19 cellular contexts compared by ENCODE assay signal in genomic region chr3:13559751-13560540, GRCh38. TPM values are rescaled to one million over a fixed set of nuclear protein-coding genes. Genes with fewer than 3 reads are reported as not detected.
A peak's percentile ranks its signal among the peaks of the same experiment; 100 is the strongest.
DNase-seq lines count a peak whose midpoint lies in the region; ATAC-seq and TF ChIP-seq lines count a peak whose summit lies in the region.
"Had no signal": no experiment of that assay in that cellular context is flagged by ENCODE, and none has a peak within 500 bp of the region (broad histone marks: within the 10 kb centered on the region; RNA-seq: fewer than 3 reads in every experiment).

No MANE protein-coding gene starts in this region.

- H3K9me3 ChIP-seq in HEK293 (ENCODE audit: control insufficient read depth, insufficient read depth, low read depth, low read length) (no peaks in the 10 kb centered on the region), sigmoid colon (no peaks in the 10 kb centered on the region)

- TF ChIP-seq EP300 in sigmoid colon (IDR thresholded peaks at IDR 0.05): no peak

- no peak overlapping the region for H3K27ac ChIP-seq in HEK293 (ENCODE audit: extremely low read depth, low read depth, low read length)
- H3K27ac ChIP-seq in sigmoid colon: peak overlapping the region in 1 of 4 donors; percentile 49
- H3K27ac ChIP-seq: parathyroid adenoma had no signal

- no peak overlapping the region for H3K4me3 Mint-ChIP-seq in natural killer cell treated with Interleukin-12 subunit alpha and Interleukin-12 subunit beta and Interleukin-15 and Interleukin-18, amount 100 ng/mL, for 72 hours
- H3K4me3 Mint-ChIP-seq: activated CD4-positive, alpha-beta T cell treated with anti-CD3 and anti-CD28 coated beads, Interleukin-2, amount 10 ng/mL, durations not matched to agents 24 days and 14 days; activated naive CD4-positive, alpha-beta T cell treated with anti-CD3 and anti-CD28 coated beads, Interleukin-2, amount 50 U/mL, for 24 hours; central memory CD8-positive, alpha-beta T cell; effector memory CD8-positive, alpha-beta T cell had no signal

- no peaks in the 10 kb centered on the region for H3K36me3 ChIP-seq in HEK293 (ENCODE audit: control insufficient read depth in 2 of 2, insufficient read depth in 1 of 2, low read length in 2 of 2)
- no peaks in the 10 kb centered on the region for H3K36me3 ChIP-seq in sigmoid colon

- no peaks in the 10 kb centered on the region for H3K4me1 ChIP-seq in HEK293 (ENCODE audit: control insufficient read depth, insufficient read depth, low read length)
- no peaks in the 10 kb centered on the region for H3K4me1 ChIP-seq in sigmoid colon
- H3K4me1 ChIP-seq: parathyroid adenoma had no signal

- WGBS in sigmoid colon, 2 donors: 38 to 59% methylated on average over 12 of the region's 12 CpGs

- peak; percentile 32 to 90 for ATAC-seq in left cardiac atrium
- ATAC-seq in HG03457 (IDR thresholded peaks at IDR 0.05; ENCODE audit: unreplicated experiment): no peak
- ATAC-seq in GM21447 (IDR thresholded peaks at IDR 0.05; ENCODE audit: unreplicated experiment): no peak
- ATAC-seq in natural killer cell treated with Interleukin-12 subunit alpha and Interleukin-12 subunit beta and Interleukin-15 and Interleukin-18, amount 100 ng/mL, for 72 hours: no peak
- ATAC-seq: effector memory CD8-positive, alpha-beta T cell had no signal

- POLR2A ChIA-PET in HEK293 (lab: Yijun Ruan, JAX): no interaction called here

- CTCF ChIA-PET in HEK293 (lab: Yijun Ruan, JAX): interaction anchor here (0.6 to 1.9 kb wide), 8 partner anchors 32 to 672 kb away, joined by 3 to 8 read pairs (median 3); no protein-coding TSS in a partner anchor

- H3K4me3 ChIP-seq in HEK293 (ENCODE audit: low read depth, low read length): no peak overlapping the region
- no peak overlapping the region for H3K4me3 ChIP-seq in sigmoid colon

- H3K27me3 Mint-ChIP-seq in natural killer cell treated with Interleukin-12 subunit alpha and Interleukin-12 subunit beta and Interleukin-15 and Interleukin-18, amount 100 ng/mL, for 72 hours: peaks cover 11 to 32% of the 10 kb centered on the region in 2 donors
- H3K27me3 Mint-ChIP-seq: activated naive CD4-positive, alpha-beta T cell treated with anti-CD3 and anti-CD28 coated beads, Interleukin-2, amount 50 U/mL, for 24 hours had no signal

- H3K9me3 Mint-ChIP-seq in natural killer cell treated with Interleukin-12 subunit alpha and Interleukin-12 subunit beta and Interleukin-15 and Interleukin-18, amount 100 ng/mL, for 72 hours: no peaks in the 10 kb centered on the region
- H3K9me3 Mint-ChIP-seq: activated CD4-positive, alpha-beta T cell treated with anti-CD3 and anti-CD28 coated beads, Interleukin-2, amount 10 ng/mL, durations not matched to agents 24 days and 14 days; activated naive CD4-positive, alpha-beta T cell treated with anti-CD3 and anti-CD28 coated beads, Interleukin-2, amount 50 U/mL, for 24 hours; central memory CD8-positive, alpha-beta T cell; effector memory CD8-positive, alpha-beta T cell had no signal

- TF ChIP-seq CTCF in HEK293 (tag by site-specific recombination; IDR thresholded peaks at IDR 0.05): no peak
- TF ChIP-seq CTCF in sigmoid colon (IDR thresholded peaks at IDR 0.05): no peak

- no peaks in the 10 kb centered on the region for H3K36me3 Mint-ChIP-seq in natural killer cell treated with Interleukin-12 subunit alpha and Interleukin-12 subunit beta and Interleukin-15 and Interleukin-18, amount 100 ng/mL, for 72 hours
- H3K36me3 Mint-ChIP-seq: activated naive CD4-positive, alpha-beta T cell treated with anti-CD3 and anti-CD28 coated beads, Interleukin-2, amount 50 U/mL, for 24 hours had no signal

- DNase-seq in amniotic epithelial cell (ENCODE audit: low read depth): peak; percentile 62
- DNase-seq in left cardiac atrium: peak; percentile 73
- peak; percentile 64 for DNase-seq in sigmoid colon
- no peak for DNase-seq in NCI-H1417 treated with DMSO at 0.1 percent for 48 hours (lab: John Stamatoyannopoulos, UW)
- no peak for DNase-seq in natural killer cell treated with Interleukin-12 subunit alpha and Interleukin-12 subunit beta and Interleukin-15 and Interleukin-18, amount 100 ng/mL, for 72 hours (ENCODE audit: low spot score)
- DNase-seq: activated CD4-positive, alpha-beta T cell treated with anti-CD3 and anti-CD28 coated beads, Interleukin-2, amount 10 ng/mL, durations not matched to agents 24 days and 14 days; Calu3; effector memory CD8-positive, alpha-beta T cell; H7; NK-92 treated with Interleukin-12 subunit alpha and Interleukin-12 subunit beta, amount 100 ng/mL, for 24 hours; SHP77 treated with DMSO at 0.1 percent for 48 hours; stimulated activated naive CD4-positive, alpha-beta T cell had no signal

- no peaks in the 10 kb centered on the region for H3K27me3 ChIP-seq in sigmoid colon

- no peak for TF ChIP-seq POLR2A in sigmoid colon (IDR thresholded peaks at IDR 0.05)

- H3K27ac Mint-ChIP-seq in natural killer cell treated with Interleukin-12 subunit alpha and Interleukin-12 subunit beta and Interleukin-15 and Interleukin-18, amount 100 ng/mL, for 72 hours: no peak overlapping the region
- H3K27ac Mint-ChIP-seq: activated CD4-positive, alpha-beta T cell treated with anti-CD3 and anti-CD28 coated beads, Interleukin-2, amount 10 ng/mL, durations not matched to agents 24 days and 14 days; activated naive CD4-positive, alpha-beta T cell treated with anti-CD3 and anti-CD28 coated beads, Interleukin-2, amount 50 U/mL, for 24 hours; effector memory CD8-positive, alpha-beta T cell had no signal

- intact Hi-C loops in left cardiac atrium (cut with DNase I): no loop called here
- intact Hi-C loops in sigmoid colon (cut with DNase I): no loop called here

- no peaks in the 10 kb centered on the region for H3K4me1 Mint-ChIP-seq in natural killer cell treated with Interleukin-12 subunit alpha and Interleukin-12 subunit beta and Interleukin-15 and Interleukin-18, amount 100 ng/mL, for 72 hours (ENCODE audit: low read depth in 2 of 2)
- H3K4me1 Mint-ChIP-seq: activated CD4-positive, alpha-beta T cell treated with anti-CD3 and anti-CD28 coated beads, Interleukin-2, amount 10 ng/mL, durations not matched to agents 24 days and 14 days; activated naive CD4-positive, alpha-beta T cell treated with anti-CD3 and anti-CD28 coated beads, Interleukin-2, amount 50 U/mL, for 24 hours; central memory CD8-positive, alpha-beta T cell had no signal

TF ChIP-seq in HEK293, 187 proteins besides CTCF, POLR2A, EP300 and RAD21 (continues in another document):
- no peak for TF ChIP-seq ZBTB48 (tag by site-specific recombination; IDR thresholded peaks at IDR 0.05)
- peak; percentile 81; the same call in 1 of the 2 replicates for TF ChIP-seq KLF17 (tag by site-specific recombination; IDR thresholded peaks at IDR 0.05)
- TF ChIP-seq, protein P1, sequence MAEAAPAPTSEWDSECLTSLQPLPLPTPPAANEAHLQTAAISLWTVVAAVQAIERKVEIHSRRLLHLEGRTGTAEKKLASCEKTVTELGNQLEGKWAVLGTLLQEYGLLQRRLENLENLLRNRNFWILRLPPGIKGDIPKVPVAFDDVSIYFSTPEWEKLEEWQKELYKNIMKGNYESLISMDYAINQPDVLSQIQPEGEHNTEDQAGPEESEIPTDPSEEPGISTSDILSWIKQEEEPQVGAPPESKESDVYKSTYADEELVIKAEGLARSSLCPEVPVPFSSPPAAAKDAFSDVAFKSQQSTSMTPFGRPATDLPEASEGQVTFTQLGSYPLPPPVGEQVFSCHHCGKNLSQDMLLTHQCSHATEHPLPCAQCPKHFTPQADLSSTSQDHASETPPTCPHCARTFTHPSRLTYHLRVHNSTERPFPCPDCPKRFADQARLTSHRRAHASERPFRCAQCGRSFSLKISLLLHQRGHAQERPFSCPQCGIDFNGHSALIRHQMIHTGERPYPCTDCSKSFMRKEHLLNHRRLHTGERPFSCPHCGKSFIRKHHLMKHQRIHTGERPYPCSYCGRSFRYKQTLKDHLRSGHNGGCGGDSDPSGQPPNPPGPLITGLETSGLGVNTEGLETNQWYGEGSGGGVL (tag by site-specific recombination; IDR thresholded peaks at IDR 0.05): peak; percentile 54
- TF ChIP-seq ZNF350 (tag by site-specific recombination; IDR thresholded peaks at IDR 0.05): no peak
- TF ChIP-seq KLF1 (tag by site-specific recombination; IDR thresholded peaks at IDR 0.05): peak; percentile 100
- TF ChIP-seq, protein P2, sequence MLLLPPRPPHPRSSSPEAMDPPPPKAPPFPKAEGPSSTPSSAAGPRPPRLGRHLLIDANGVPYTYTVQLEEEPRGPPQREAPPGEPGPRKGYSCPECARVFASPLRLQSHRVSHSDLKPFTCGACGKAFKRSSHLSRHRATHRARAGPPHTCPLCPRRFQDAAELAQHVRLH (tag by site-specific recombination; IDR thresholded peaks at IDR 0.05): no peak
- TF ChIP-seq WT1 (tag by site-specific recombination; IDR thresholded peaks at IDR 0.05): 0 out of 2 replicates have a peak, but pooled peaks have one; percentile 28
- TF ChIP-seq EGR2 (tag by site-specific recombination; IDR thresholded peaks at IDR 0.05; ENCODE audit: low read depth): peak; percentile 93
- no peak for TF ChIP-seq ZNF341 (tag by site-specific recombination; IDR thresholded peaks at IDR 0.05; ENCODE audit: low read depth)
- TF ChIP-seq PRDM1 (tag by site-specific recombination; IDR thresholded peaks at IDR 0.05): no peak

RNA-seq across cellular contexts. Expression of gene FBLN2, which starts 11.0 kb away (rescaled TPM):
- 100 to 1,000 TPM; 178 to 256 TPM for total RNA-seq in left cardiac atrium
- total RNA-seq in sigmoid colon: 100 to 1,000 TPM in 1 of 4 donors, 10 to 100 TPM in 3; 18.7 to 134 (median 56.5) TPM
- polyA plus RNA-seq in sigmoid colon: 10 to 100 TPM in 1 of 3 donors, 1 to 10 TPM in 2; 1.2 to 14.8 (median 4.2) TPM
- not detected for total RNA-seq in natural killer cell treated with Interleukin-12 subunit alpha and Interleukin-12 subunit beta and Interleukin-15 and Interleukin-18, amount 100 ng/mL, for 72 hours
- total RNA-seq: activated CD4-positive, alpha-beta T cell treated with anti-CD3 and anti-CD28 coated beads, Interleukin-2, amount 10 ng/mL, durations not matched to agents 24 days and 14 days; Calu3; T-helper 2 cell treated with Interferon-gamma antibody and Interleukin-4, amounts not matched to agents 100 ng/mL and 5 ng/mL, for 36 hours had no signal

Comparison
In these comparisons a context has a peak if more than half of its experiments do, and no peak if none do; other contexts are left out.
1. DNase-seq: peak in amniotic epithelial cell (single experiment), left cardiac atrium (single experiment) and sigmoid colon (single experiment); none in NCI-H1417 treated with DMSO at 0.1 percent for 48 hours (single experiment) and natural killer cell treated with Interleukin-12 subunit alpha and Interleukin-12 subunit beta and Interleukin-15 and Interleukin-18, amount 100 ng/mL, for 72 hours (single experiment).
2. ATAC-seq: peak in left cardiac atrium (2 of 2); none in HG03457 (single experiment), GM21447 (single experiment) and natural killer cell treated with Interleukin-12 subunit alpha and Interleukin-12 subunit beta and Interleukin-15 and Interleukin-18, amount 100 ng/mL, for 72 hours (0 of 2).
3. RNA of gene FBLN2, which starts 11.0 kb away (total RNA-seq): 178 to 256 TPM in left cardiac atrium and 18.7 to 134 TPM in sigmoid colon; not detected in natural killer cell treated with Interleukin-12 subunit alpha and Interleukin-12 subunit beta and Interleukin-15 and Interleukin-18, amount 100 ng/mL, for 72 hours; every median in the first group is over 10 times any median in the second.